17 cellular contexts compared by ENCODE assay signal in genomic region chr9:6590329-6590728, GRCh38. TPM values are rescaled to one million over a fixed set of nuclear protein-coding genes. Genes with fewer than 3 reads are reported as not detected.
DNase-seq lines count a peak whose midpoint lies in the region; ATAC-seq and TF ChIP-seq lines count a peak whose summit lies in the region.
"Had no signal": no experiment of that assay in that cellular context is flagged by ENCODE, and none has a peak within 500 bp of the region (broad histone marks: within the 10 kb centered on the region; RNA-seq: fewer than 3 reads in every experiment).

No MANE protein-coding gene starts in this region.

- H3K9me3 Mint-ChIP-seq in activated CD4-positive, alpha-beta T cell treated with anti-CD3 and anti-CD28 coated beads for 36 hours (ENCODE audit: low read depth), result no peaks in the 10 kb centered on the region

- WGBS in esophagus squamous epithelium, 2 donors, result 65 to 70% methylated on average over 2 of the region's 2 CpGs

- no peak overlapping the region for H3K4me3 ChIP-seq in esophagus squamous epithelium
- H3K4me3 ChIP-seq: GM23248, Peyer's patch had no signal

- H3K27me3 Mint-ChIP-seq in activated CD4-positive, alpha-beta T cell treated with anti-CD3 and anti-CD28 coated beads for 36 hours, result no peaks in the 10 kb centered on the region

- no peaks in the 10 kb centered on the region for H3K4me1 Mint-ChIP-seq in activated CD4-positive, alpha-beta T cell treated with anti-CD3 and anti-CD28 coated beads for 36 hours

- POLR2A ChIA-PET in activated CD4-positive, alpha-beta T cell treated with anti-CD3 and anti-CD28 coated beads for 36 hours (lab: Charles Lee), result interaction anchor here (0.7 kb wide), 1 partner anchor 179 kb away, joined by 3 read pairs; no protein-coding TSS in a partner anchor

- no peaks in the 10 kb centered on the region for H3K27me3 ChIP-seq in esophagus squamous epithelium
- H3K27me3 ChIP-seq: BE2C, Peyer's patch had no signal

- peak; percentile 30 for DNase-seq in activated CD8-positive, alpha-beta memory T cell treated with anti-CD3 and anti-CD28 coated beads for 24 hours
- no peak for DNase-seq in activated CD8-positive, alpha-beta memory T cell treated with anti-CD3 and anti-CD28 coated beads, Interleukin-2, amount 50 U/mL, for 48 hours
- DNase-seq in MV-4-11 (lab: John Stamatoyannopoulos, UW) (peak; percentile 40), left lobe of liver (ENCODE audit: low spot score) (no peak), GM03348 (ENCODE audit: low spot score) (no peak), esophagus squamous epithelium (lab: John Stamatoyannopoulos, UW) (no peak)
- DNase-seq in activated CD4-positive, alpha-beta T cell treated with anti-CD3 and anti-CD28 coated beads for 36 hours, result no peak
- DNase-seq: ACHN, BE2C, DMS79, GM23248, NCI-H2029, NCI-H524 treated with DMSO at 0.1 percent for 48 hours, Peyer's patch, Right ventricle myocardium superior had no signal

- no peak overlapping the region for H3K27ac Mint-ChIP-seq in activated CD4-positive, alpha-beta T cell treated with anti-CD3 and anti-CD28 coated beads for 36 hours

- H3K36me3 Mint-ChIP-seq in activated CD4-positive, alpha-beta T cell treated with anti-CD3 and anti-CD28 coated beads for 36 hours (ENCODE audit: low read depth), result no peaks in the 10 kb centered on the region

- no peak overlapping the region for H3K4me3 Mint-ChIP-seq in activated CD4-positive, alpha-beta T cell treated with anti-CD3 and anti-CD28 coated beads for 36 hours

- H3K4me1 ChIP-seq in esophagus squamous epithelium, result no peaks in the 10 kb centered on the region
- H3K4me1 ChIP-seq: BE2C, Peyer's patch had no signal

- no peaks in the 10 kb centered on the region for H3K36me3 ChIP-seq in esophagus squamous epithelium
- H3K36me3 ChIP-seq: BE2C, Peyer's patch had no signal

- CTCF ChIA-PET in activated CD4-positive, alpha-beta T cell treated with anti-CD3 and anti-CD28 coated beads for 36 hours (lab: Charles Lee), result interaction anchor here (0.9 to 1.3 kb wide), 2 partner anchors 85 to 141 kb away, joined by 3 to 5 read pairs; no protein-coding TSS in a partner anchor

- no peaks in the 10 kb centered on the region for H3K9me3 ChIP-seq in esophagus squamous epithelium
- H3K9me3 ChIP-seq: BE2C, Peyer's patch had no signal

- ATAC-seq in left lobe of liver (peak; percentile 23), HG03439 (IDR thresholded peaks at IDR 0.05; ENCODE audit: unreplicated experiment) (no peak)
- no peak for ATAC-seq in activated CD4-positive, alpha-beta T cell treated with anti-CD3 and anti-CD28 coated beads for 36 hours

- no peak for TF ChIP-seq POLR2A in esophagus squamous epithelium (IDR thresholded peaks at IDR 0.05)

- intact Hi-C loops in activated CD4-positive, alpha-beta T cell treated with anti-CD3 and anti-CD28 coated beads for 36 hours (cut with DNase I, micrococcal nuclease), result no loop called here
- intact Hi-C loops in esophagus squamous epithelium (cut with DNase I), result no loop called here

- TF ChIP-seq CTCF in esophagus squamous epithelium (IDR thresholded peaks at IDR 0.05), result no peak

- no peak overlapping the region for H3K27ac ChIP-seq in esophagus squamous epithelium
- H3K27ac ChIP-seq: GM23248, KMS-11, Peyer's patch had no signal

RNA-seq across cellular contexts. Expression of gene GLDC, which starts 55.2 kb away (rescaled TPM):
- total RNA-seq in left lobe of liver (112 TPM), esophagus squamous epithelium (10 to 100 TPM in 2 of 4 donors, 1 to 10 TPM in 2; 1.1 to 21.6 (median 10.2) TPM)
- total RNA-seq in activated CD4-positive, alpha-beta T cell treated with anti-CD3 and anti-CD28 coated beads for 36 hours, result 1 to 10 TPM in 1 of 2 experiments, under 1 TPM in 1; 0.95 to 1.8 TPM
- total RNA-seq: Right ventricle myocardium superior had no signal

Comparison
In these comparisons a context has a peak if more than half of its experiments do, and no peak if none do; other contexts are left out.
1. DNase-seq: peak in activated CD8-positive, alpha-beta memory T cell treated with anti-CD3 and anti-CD28 coated beads for 24 hours (single experiment) and MV-4-11 (single experiment); none in activated CD8-positive, alpha-beta memory T cell treated with anti-CD3 and anti-CD28 coated beads, Interleukin-2, amount 50 U/mL, for 48 hours (single experiment), left lobe of liver (single experiment), GM03348 (single experiment), activated CD4-positive, alpha-beta T cell treated with anti-CD3 and anti-CD28 coated beads for 36 hours (single experiment) and esophagus squamous epithelium (single experiment).